ENCODE assay signal across 10 cellular contexts in the genomic region with DNA sequence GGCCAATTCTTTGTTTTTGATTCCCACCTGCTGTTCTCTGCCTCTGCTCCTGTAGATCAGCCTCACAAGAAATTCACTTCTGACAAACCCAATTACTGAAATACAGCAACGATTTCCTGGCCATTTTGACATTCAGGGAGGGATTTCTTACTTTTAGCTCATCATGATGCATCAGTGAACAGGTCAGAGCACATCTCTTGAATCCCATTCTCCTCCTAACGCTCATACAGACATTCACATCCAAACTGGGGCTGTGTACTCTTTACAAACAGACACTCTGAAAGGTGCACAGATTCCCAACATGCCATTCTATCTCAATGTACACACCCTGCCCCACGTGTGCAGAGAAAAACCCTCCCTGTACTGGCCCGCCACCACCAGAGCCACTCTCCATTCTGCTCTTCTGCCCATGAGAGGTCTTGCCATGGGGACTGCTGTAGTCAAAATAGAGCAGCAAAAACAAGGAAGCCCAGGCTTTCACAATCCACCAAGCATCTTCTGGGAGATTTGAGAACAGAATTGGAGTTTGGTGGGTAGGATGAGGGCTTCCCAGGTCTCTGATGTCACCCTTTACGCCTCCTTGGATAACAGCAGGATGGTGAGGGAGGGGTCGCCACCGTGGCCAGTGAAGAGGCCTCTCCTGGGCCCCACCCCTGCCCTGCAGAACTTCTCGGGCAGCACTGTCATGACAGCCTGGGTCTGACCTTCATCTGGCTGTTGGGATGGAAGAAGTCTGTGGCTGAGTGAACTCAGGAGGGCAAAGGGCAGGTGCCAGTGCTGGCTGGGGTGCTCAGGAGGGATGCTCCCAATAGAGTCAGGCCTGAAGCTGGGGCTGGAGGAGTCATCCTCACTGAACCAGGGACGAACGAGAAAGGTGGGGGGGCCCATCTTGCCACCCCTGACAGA. TPM values are rescaled to one million over a fixed set of nuclear protein-coding genes. Genes with fewer than 3 reads are reported as not detected.
DNase-seq lines count a peak whose midpoint lies in the region; ATAC-seq and TF ChIP-seq lines count a peak whose summit lies in the region.
"Had no signal": no experiment of that assay in that cellular context is flagged by ENCODE, and none has a peak within 500 bp of the region (broad histone marks: within the 10 kb centered on the region; RNA-seq: fewer than 3 reads in every experiment).

No MANE protein-coding gene starts in this region.

- peaks cover 0 to 2% (median 0%) of the 10 kb centered on the region in 8 donors for H3K9me3 Mint-ChIP-seq in CD4-positive, alpha-beta memory T cell

- no peaks in the 10 kb centered on the region for H3K36me3 ChIP-seq in CD4-positive, alpha-beta memory T cell (ENCODE audit: insufficient read depth, low read length)
- H3K36me3 ChIP-seq in breast epithelium (no peaks in the 10 kb centered on the region), skeletal muscle satellite cell (ENCODE audit: insufficient read depth, low read length) (no peaks in the 10 kb centered on the region)

- no peaks in the 10 kb centered on the region for H3K9me3 ChIP-seq in CD4-positive, alpha-beta memory T cell (ENCODE audit: control insufficient read depth in 1 of 2, low read length in 2 of 2)
- H3K9me3 ChIP-seq in breast epithelium (no peaks in the 10 kb centered on the region), skeletal muscle satellite cell (replicated peaks; ENCODE audit: low read length) (no peaks in the 10 kb centered on the region)

- H3K27ac ChIP-seq in CD4-positive, alpha-beta memory T cell (ENCODE audit: low read depth, low read length), result no peak overlapping the region
- H3K27ac ChIP-seq in breast epithelium, result peak overlapping the region; percentile 48 to 78

- H3K27me3 Mint-ChIP-seq in CD4-positive, alpha-beta memory T cell, result no peaks in the 10 kb centered on the region

- intact Hi-C loops in CD4-positive, alpha-beta memory T cell (cut with micrococcal nuclease), result no loop called here
- intact Hi-C loops in breast epithelium (cut with DNase I; ENCODE audit: low total_unique reads) (no loop called here), left ventricle myocardium superior (cut with micrococcal nuclease) (no loop called here)

- H3K27me3 ChIP-seq in CD4-positive, alpha-beta memory T cell (ENCODE audit: insufficient read depth, low read length), result no peaks in the 10 kb centered on the region
- H3K27me3 ChIP-seq in breast epithelium (no peaks in the 10 kb centered on the region), skeletal muscle satellite cell (ENCODE audit: control insufficient read depth, insufficient read depth, low read length) (no peaks in the 10 kb centered on the region)

- TF ChIP-seq POLR2A in breast epithelium (IDR thresholded peaks at IDR 0.05), result no peak

- H3K4me1 ChIP-seq in CD4-positive, alpha-beta memory T cell (ENCODE audit: insufficient read depth, low read length), result no peaks in the 10 kb centered on the region
- H3K4me1 ChIP-seq in breast epithelium (peaks cover 0 to 6% of the 10 kb centered on the region in 2 donors), skeletal muscle satellite cell (ENCODE audit: control insufficient read depth, insufficient read depth, low read length) (peaks cover 31% of the 10 kb centered on the region)

- peak overlapping the region; percentile 77 for H3K4me2 ChIP-seq in skeletal muscle satellite cell (ENCODE audit: low read length)

- H3K4me3 Mint-ChIP-seq in CD4-positive, alpha-beta memory T cell, result no peak overlapping the region

- peak overlapping the region in 4 of 7 donors; percentile 13 to 31 (median 20) for H3K27ac Mint-ChIP-seq in CD4-positive, alpha-beta memory T cell

- no peak overlapping the region for H3K4me3 ChIP-seq in CD4-positive, alpha-beta memory T cell (ENCODE audit: low read length in 2 of 2)
- no peak overlapping the region for H3K4me3 ChIP-seq in breast epithelium
- H3K4me3 ChIP-seq in skeletal muscle satellite cell (ENCODE audit: low read length), result peak overlapping the region; percentile 54

- no peak for DNase-seq in CD4-positive, alpha-beta memory T cell
- DNase-seq in breast epithelium (ENCODE audit: low spot score in 2 of 2) (no peak), left ventricle myocardium superior (peak; percentile 43), NCI-H1417 treated with DMSO at 0.1 percent for 48 hours (lab: John Stamatoyannopoulos, UW) (no peak), occipital lobe (lab: John Stamatoyannopoulos, UW) (no peak), NCI-H774 (lab: John Stamatoyannopoulos, UW) (no peak)
- DNase-seq: activated effector memory CD4-positive, alpha-beta T cell treated with anti-CD3 and anti-CD28 coated beads, Interleukin-2, amount 50 U/mL, for 16 hours; stimulated activated CD4-positive, alpha-beta T cell treated with anti-CD3 and anti-CD28 coated beads, Interleukin-2, amount 100 ng/mL, for 48 hours had no signal

- POLR2A ChIA-PET in CD4-positive, alpha-beta memory T cell (lab: Charles Lee; ENCODE audit: partially characterized antibody), result no interaction called here

- TF ChIP-seq CTCF in breast epithelium (IDR thresholded peaks at IDR 0.05), result no peak

- peak overlapping the region; percentile 75 for H3K9ac ChIP-seq in skeletal muscle satellite cell (ENCODE audit: low read depth, low read length)

- H3K4me1 Mint-ChIP-seq in CD4-positive, alpha-beta memory T cell, result peaks cover 0 to 1% (median 0%) of the 10 kb centered on the region in 4 donors

- H3K36me3 Mint-ChIP-seq in CD4-positive, alpha-beta memory T cell, result peaks cover 40 to 51% of the 10 kb centered on the region in 2 donors

- CTCF ChIA-PET in CD4-positive, alpha-beta memory T cell (lab: Charles Lee; ENCODE audit: partially characterized antibody), result interaction anchor here (0.9 to 1.4 kb wide), 2 partner anchors 15 to 39 kb away, joined by 3 read pairs; no protein-coding TSS in a partner anchor

- ATAC-seq in left ventricle myocardium superior, result no peak
- ATAC-seq in GM18498 (IDR thresholded peaks at IDR 0.05; ENCODE audit: unreplicated experiment), result no peak

RNA-seq across cellular contexts. Expression of a gene that starts 41.9 kb away (rescaled TPM):
- total RNA-seq in CD4-positive, alpha-beta memory T cell, result 100 to 1,000 TPM; 456 to 464 TPM
- polyA plus RNA-seq in CD4-positive, alpha-beta memory T cell, result 100 to 1,000 TPM; 271 to 523 TPM
- total RNA-seq in breast epithelium (100 to 1,000 TPM; 111 to 155 (median 124) TPM), left ventricle myocardium superior (55.0 TPM), occipital lobe (2.5 TPM)
- 8.3 and 10.9 TPM in 2 replicates for total RNA-seq in skeletal muscle satellite cell (2012; rRNA removed)

Comparison
In these comparisons a context has a peak if more than half of its experiments do, and no peak if none do; other contexts are left out.
1. RNA of a gene that starts 41.9 kb away (total RNA-seq): 456 to 464 TPM in CD4-positive, alpha-beta memory T cell, 111 to 155 TPM in breast epithelium and 55.0 TPM in left ventricle myocardium superior (single experiment); 2.5 TPM in occipital lobe (single experiment); every median in the first group is over 10 times any median in the second.